13 cellular contexts compared by ENCODE assay signal in the genomic region with DNA sequence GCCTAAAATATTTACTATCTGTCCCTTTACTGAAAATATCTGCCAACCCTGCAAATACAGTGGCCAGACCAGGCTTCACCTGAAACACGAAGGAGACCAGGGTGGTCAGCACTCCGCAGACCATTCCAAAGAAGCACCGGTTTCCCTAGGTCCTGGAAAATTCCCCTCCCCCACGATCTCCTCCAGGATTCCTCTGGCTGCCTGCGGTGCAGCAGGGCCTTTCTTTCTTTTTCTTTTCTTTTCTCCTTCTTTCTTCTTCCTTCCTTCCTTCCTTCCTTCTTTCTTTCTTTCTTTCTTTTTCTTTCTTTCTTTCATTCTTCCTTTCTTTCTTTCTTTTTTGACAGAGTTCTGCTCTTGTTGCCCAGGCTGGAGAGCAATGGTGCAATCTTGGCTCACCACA.
"Had no signal": no experiment of that assay in that cellular context is flagged by ENCODE, and none has a peak within 500 bp of the region (broad histone marks: within the 10 kb centered on the region; RNA-seq: fewer than 3 reads in every experiment).

No MANE protein-coding gene starts in this region.

- H3K36me3 ChIP-seq: brain microvascular endothelial cell had no signal

- ATAC-seq: esophagus mucosa had no signal

- FAIRE-seq: endometrium had no signal

- H3K27me3 ChIP-seq: brain microvascular endothelial cell had no signal

- H3K27ac ChIP-seq: brain microvascular endothelial cell had no signal

- DNase-seq: activated CD4-positive, alpha-beta T cell treated with anti-CD3 and anti-CD28 coated beads, Interleukin-2, amount 50 U/mL, for 48 hours; activated CD4-positive, CD25-positive, alpha-beta regulatory T cell treated with anti-CD3 and anti-CD28 coated beads, Interleukin-2, amount 50 U/mL, for 72 hours; activated gamma-delta T cell treated with Interleukin-2 at 50 U/mL for 16 hours; activated naive CD8-positive, alpha-beta T cell treated with anti-CD3 and anti-CD28 coated beads for 36 hours; activated T-cell treated with anti-CD3 and anti-CD28 coated beads, Interleukin-2, amount 50 U/mL, for 48 hours; brain microvascular endothelial cell; cerebellar nuclear complex; immature natural killer cell; mammary epithelial cell; stimulated activated CD4-positive, alpha-beta T cell treated with anti-CD3 and anti-CD28 coated beads, Interleukin-4, amount 100 ng/mL, for 24 hours; trophoblast cell had no signal
